1 cellular context compared by ENCODE assay signal in the genomic region with DNA sequence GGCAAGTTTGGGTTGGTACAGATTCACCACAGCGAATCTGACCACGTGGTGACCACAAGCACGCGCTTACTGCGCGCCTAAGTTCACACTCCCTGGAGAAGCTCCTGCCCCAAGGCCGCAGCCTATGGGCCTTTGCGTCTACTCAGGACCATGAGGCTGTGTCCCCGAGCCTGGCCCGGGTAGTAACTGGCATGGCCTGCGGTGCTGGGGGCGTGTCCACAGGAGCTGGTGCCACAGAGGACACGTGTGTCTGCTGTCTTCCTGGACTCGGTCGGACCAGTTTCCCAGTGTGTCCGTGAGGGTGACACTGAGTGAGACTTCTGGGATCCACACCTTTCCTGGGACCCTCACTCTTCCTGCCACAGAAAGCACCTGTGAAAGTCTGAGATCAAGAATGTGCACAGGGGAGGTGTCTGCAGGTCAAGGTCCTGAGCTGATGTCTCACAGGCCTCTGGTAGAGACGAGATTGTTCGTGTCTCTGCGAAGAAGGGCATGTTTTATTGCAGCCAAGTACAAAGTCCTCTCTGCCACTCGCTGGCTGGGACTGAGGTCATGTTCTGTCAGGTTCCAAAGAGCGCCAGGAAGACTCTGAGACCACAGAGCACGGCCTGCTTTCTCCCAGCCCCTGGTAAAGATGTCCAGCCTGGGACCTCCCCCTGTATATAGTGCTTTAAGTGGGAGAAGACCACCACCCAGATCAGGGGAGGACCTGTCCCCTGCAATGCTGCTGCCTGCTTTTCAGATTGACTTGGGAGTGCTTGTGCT.
TF ChIP-seq lines count a peak whose summit lies in the region.

No MANE protein-coding gene starts in this region.

TF ChIP-seq in HepG2, 621 proteins besides CTCF, POLR2A, EP300 and RAD21 (continued from another document and continues in another):
- TF ChIP-seq, protein P1, sequence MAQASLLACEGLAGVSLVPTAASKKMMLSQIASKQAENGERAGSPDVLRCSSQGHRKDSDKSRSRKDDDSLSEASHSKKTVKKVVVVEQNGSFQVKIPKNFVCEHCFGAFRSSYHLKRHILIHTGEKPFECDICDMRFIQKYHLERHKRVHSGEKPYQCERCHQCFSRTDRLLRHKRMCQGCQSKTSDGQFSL (CRISPR knock-in tag; IDR thresholded peaks at IDR 0.05): 0 out of 2 replicates have a peak, but pooled peaks have one; percentile 45
- TF ChIP-seq ARNT (IDR thresholded peaks at IDR 0.05) (no peak), ATF2 (CRISPR knock-in tag; IDR thresholded peaks at IDR 0.05) (0 out of 2 replicates have a peak, but pooled peaks have one; percentile 49), ZNF30 (CRISPR knock-in tag; IDR thresholded peaks at IDR 0.05) (no peak), TBX3 (IDR thresholded peaks at IDR 0.05; ENCODE audit: borderline replicate concordance) (peak; percentile 27; the same call in 1 of the 2 replicates), ZBTB3 (CRISPR knock-in tag; IDR thresholded peaks at IDR 0.05; ENCODE audit: borderline replicate concordance, low read depth) (no peak), ZFY (CRISPR knock-in tag; IDR thresholded peaks at IDR 0.05) (peak; percentile 56; the same call in 1 of the 2 replicates), ZNF737 (CRISPR knock-in tag; IDR thresholded peaks at IDR 0.05; ENCODE audit: borderline replicate concordance) (no peak), ZFYVE20 (CRISPR knock-in tag; IDR thresholded peaks at IDR 0.05; ENCODE audit: borderline replicate concordance, low read depth) (no peak), ISX (CRISPR knock-in tag; conservative IDR thresholded peaks at IDR 0.05) (no peak), WIZ (CRISPR knock-in tag; IDR thresholded peaks at IDR 0.05) (no peak), AKAP8 (CRISPR knock-in tag; IDR thresholded peaks at IDR 0.05) (no peak), FOXO4 (CRISPR knock-in tag; conservative IDR thresholded peaks at IDR 0.05) (0 out of 2 replicates have a peak, but pooled peaks have one; percentile 63), MAF1 (CRISPR knock-in tag; IDR thresholded peaks at IDR 0.05; ENCODE audit: borderline replicate concordance) (no peak), FOSL2 (CRISPR knock-in tag; IDR thresholded peaks at IDR 0.05) (peak; percentile 68), JDP2 (CRISPR knock-in tag; IDR thresholded peaks at IDR 0.05; ENCODE audit: borderline replicate concordance) (no peak), ZNF512 (CRISPR knock-in tag; IDR thresholded peaks at IDR 0.05) (no peak), ZNF777 (CRISPR knock-in tag; IDR thresholded peaks at IDR 0.05) (no peak), ZFP41 (CRISPR knock-in tag; IDR thresholded peaks at IDR 0.05; ENCODE audit: borderline replicate concordance) (no peak), POGZ (CRISPR knock-in tag; IDR thresholded peaks at IDR 0.05) (peak; percentile 30; the same call in 1 of the 2 replicates), ZFAT (CRISPR knock-in tag; conservative IDR thresholded peaks at IDR 0.05) (no peak), ZNF83 (CRISPR knock-in tag; IDR thresholded peaks at IDR 0.05; ENCODE audit: borderline replicate concordance) (peak; percentile 66; the same call in 1 of the 2 replicates), ZNF232 (CRISPR knock-in tag; IDR thresholded peaks at IDR 0.05; ENCODE audit: borderline replicate concordance) (no peak; the same call in 1 of the 2 replicates), ELF1 (CRISPR knock-in tag; IDR thresholded peaks at IDR 0.05) (0 out of 2 replicates have a peak, but pooled peaks have one; percentile 30), ZBTB39 (CRISPR knock-in tag; IDR thresholded peaks at IDR 0.05) (no peak), JUND (CRISPR knock-in tag; IDR thresholded peaks at IDR 0.05) (0 out of 2 replicates have a peak, but pooled peaks have one; percentile 9), TFAP4 (IDR thresholded peaks at IDR 0.05; ENCODE audit: borderline replicate concordance, low read depth) (peak; percentile 67), AHR (CRISPR knock-in tag; IDR thresholded peaks at IDR 0.05) (no peak), PITX1 (CRISPR knock-in tag; IDR thresholded peaks at IDR 0.05) (peak; percentile 65; the same call in 1 of the 2 replicates), ZNF558 (CRISPR knock-in tag; IDR thresholded peaks at IDR 0.05; ENCODE audit: borderline replicate concordance) (no peak), RXRA (CRISPR knock-in tag; IDR thresholded peaks at IDR 0.05) (peak; percentile 94)
- TF ChIP-seq, protein P2, sequence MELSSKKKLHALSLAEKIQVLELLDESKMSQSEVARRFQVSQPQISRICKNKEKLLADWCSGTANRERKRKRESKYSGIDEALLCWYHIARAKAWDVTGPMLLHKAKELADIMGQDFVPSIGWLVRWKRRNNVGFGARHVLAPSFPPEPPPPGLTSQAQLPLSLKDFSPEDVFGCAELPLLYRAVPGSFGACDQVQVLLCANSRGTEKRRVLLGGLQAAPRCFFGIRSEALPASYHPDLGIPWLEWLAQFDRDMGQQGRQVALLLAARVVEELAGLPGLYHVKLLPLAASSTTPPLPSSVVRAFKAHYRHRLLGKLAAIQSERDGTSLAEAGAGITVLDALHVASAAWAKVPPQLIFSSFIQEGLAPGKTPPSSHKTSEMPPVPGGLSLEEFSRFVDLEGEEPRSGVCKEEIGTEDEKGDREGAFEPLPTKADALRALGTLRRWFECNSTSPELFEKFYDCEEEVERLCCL (CRISPR knock-in tag; IDR thresholded peaks at IDR 0.05; ENCODE audit: borderline replicate concordance): 0 out of 2 replicates have a peak, but pooled peaks have one; percentile 20
- TF ChIP-seq, protein P3, sequence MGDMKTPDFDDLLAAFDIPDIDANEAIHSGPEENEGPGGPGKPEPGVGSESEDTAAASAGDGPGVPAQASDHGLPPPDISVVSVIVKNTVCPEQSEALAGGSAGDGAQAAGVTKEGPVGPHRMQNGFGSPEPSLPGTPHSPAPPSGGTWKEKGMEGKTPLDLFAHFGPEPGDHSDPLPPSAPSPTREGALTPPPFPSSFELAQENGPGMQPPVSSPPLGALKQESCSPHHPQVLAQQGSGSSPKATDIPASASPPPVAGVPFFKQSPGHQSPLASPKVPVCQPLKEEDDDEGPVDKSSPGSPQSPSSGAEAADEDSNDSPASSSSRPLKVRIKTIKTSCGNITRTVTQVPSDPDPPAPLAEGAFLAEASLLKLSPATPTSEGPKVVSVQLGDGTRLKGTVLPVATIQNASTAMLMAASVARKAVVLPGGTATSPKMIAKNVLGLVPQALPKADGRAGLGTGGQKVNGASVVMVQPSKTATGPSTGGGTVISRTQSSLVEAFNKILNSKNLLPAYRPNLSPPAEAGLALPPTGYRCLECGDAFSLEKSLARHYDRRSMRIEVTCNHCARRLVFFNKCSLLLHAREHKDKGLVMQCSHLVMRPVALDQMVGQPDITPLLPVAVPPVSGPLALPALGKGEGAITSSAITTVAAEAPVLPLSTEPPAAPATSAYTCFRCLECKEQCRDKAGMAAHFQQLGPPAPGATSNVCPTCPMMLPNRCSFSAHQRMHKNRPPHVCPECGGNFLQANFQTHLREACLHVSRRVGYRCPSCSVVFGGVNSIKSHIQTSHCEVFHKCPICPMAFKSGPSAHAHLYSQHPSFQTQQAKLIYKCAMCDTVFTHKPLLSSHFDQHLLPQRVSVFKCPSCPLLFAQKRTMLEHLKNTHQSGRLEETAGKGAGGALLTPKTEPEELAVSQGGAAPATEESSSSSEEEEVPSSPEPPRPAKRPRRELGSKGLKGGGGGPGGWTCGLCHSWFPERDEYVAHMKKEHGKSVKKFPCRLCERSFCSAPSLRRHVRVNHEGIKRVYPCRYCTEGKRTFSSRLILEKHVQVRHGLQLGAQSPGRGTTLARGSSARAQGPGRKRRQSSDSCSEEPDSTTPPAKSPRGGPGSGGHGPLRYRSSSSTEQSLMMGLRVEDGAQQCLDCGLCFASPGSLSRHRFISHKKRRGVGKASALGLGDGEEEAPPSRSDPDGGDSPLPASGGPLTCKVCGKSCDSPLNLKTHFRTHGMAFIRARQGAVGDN (CRISPR knock-in tag; IDR thresholded peaks at IDR 0.05): peak; percentile 99
- TF ChIP-seq, protein P4, sequence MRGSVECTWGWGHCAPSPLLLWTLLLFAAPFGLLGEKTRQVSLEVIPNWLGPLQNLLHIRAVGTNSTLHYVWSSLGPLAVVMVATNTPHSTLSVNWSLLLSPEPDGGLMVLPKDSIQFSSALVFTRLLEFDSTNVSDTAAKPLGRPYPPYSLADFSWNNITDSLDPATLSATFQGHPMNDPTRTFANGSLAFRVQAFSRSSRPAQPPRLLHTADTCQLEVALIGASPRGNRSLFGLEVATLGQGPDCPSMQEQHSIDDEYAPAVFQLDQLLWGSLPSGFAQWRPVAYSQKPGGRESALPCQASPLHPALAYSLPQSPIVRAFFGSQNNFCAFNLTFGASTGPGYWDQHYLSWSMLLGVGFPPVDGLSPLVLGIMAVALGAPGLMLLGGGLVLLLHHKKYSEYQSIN (CRISPR knock-in tag; IDR thresholded peaks at IDR 0.05; ENCODE audit: borderline replicate concordance): no peak
- TF ChIP-seq, protein P5, sequence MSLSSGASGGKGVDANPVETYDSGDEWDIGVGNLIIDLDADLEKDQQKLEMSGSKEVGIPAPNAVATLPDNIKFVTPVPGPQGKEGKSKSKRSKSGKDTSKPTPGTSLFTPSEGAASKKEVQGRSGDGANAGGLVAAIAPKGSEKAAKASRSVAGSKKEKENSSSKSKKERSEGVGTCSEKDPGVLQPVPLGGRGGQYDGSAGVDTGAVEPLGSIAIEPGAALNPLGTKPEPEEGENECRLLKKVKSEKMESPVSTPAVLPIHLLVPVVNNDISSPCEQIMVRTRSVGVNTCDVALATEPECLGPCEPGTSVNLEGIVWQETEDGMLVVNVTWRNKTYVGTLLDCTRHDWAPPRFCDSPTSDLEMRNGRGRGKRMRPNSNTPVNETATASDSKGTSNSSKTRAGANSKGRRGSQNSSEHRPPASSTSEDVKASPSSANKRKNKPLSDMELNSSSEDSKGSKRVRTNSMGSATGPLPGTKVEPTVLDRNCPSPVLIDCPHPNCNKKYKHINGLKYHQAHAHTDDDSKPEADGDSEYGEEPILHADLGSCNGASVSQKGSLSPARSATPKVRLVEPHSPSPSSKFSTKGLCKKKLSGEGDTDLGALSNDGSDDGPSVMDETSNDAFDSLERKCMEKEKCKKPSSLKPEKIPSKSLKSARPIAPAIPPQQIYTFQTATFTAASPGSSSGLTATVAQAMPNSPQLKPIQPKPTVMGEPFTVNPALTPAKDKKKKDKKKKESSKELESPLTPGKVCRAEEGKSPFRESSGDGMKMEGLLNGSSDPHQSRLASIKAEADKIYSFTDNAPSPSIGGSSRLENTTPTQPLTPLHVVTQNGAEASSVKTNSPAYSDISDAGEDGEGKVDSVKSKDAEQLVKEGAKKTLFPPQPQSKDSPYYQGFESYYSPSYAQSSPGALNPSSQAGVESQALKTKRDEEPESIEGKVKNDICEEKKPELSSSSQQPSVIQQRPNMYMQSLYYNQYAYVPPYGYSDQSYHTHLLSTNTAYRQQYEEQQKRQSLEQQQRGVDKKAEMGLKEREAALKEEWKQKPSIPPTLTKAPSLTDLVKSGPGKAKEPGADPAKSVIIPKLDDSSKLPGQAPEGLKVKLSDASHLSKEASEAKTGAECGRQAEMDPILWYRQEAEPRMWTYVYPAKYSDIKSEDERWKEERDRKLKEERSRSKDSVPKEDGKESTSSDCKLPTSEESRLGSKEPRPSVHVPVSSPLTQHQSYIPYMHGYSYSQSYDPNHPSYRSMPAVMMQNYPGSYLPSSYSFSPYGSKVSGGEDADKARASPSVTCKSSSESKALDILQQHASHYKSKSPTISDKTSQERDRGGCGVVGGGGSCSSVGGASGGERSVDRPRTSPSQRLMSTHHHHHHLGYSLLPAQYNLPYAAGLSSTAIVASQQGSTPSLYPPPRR (CRISPR knock-in tag; IDR thresholded peaks at IDR 0.05; ENCODE audit: borderline replicate concordance): no peak
